8 cellular contexts compared by ENCODE assay signal in genomic region chr16:49857423-49858181, GRCh38. TPM values are rescaled to one million over a fixed set of nuclear protein-coding genes. Genes with fewer than 3 reads are reported as not detected.
DNase-seq lines count a peak whose midpoint lies in the region; ATAC-seq and TF ChIP-seq lines count a peak whose summit lies in the region.

No MANE protein-coding gene starts in this region.

- H3K4me3 Mint-ChIP-seq in stimulated activated naive CD8-positive, alpha-beta T cell treated with anti-CD3 and anti-CD28 coated beads, Interleukin-15, amount 100 ng/mL, for 72 hours, result peak overlapping the region; percentile 74 to 85

- peak overlapping the region; percentile 11; the same call in 1 of the 2 replicates for H3K27ac ChIP-seq in VCaP

- no peak overlapping the region for H3K27ac Mint-ChIP-seq in stimulated activated naive CD8-positive, alpha-beta T cell treated with anti-CD3 and anti-CD28 coated beads, Interleukin-15, amount 100 ng/mL, for 72 hours

- peak; percentile 32 for ATAC-seq in stimulated activated naive CD8-positive, alpha-beta T cell treated with anti-CD3 and anti-CD28 coated beads, Interleukin-15, amount 100 ng/mL, for 72 hours

- H3K36me3 ChIP-seq in GM06990 (ENCODE audit: control insufficient read depth, insufficient read depth, low read length), result no peaks in the 10 kb centered on the region

- peak; percentile 64 for DNase-seq in GM06990 (ENCODE audit: extremely low read depth, insufficient read length)
- peak; percentile 55 for DNase-seq in NAMALWA (ENCODE audit: low spot score)
- peak; percentile 85 for DNase-seq in ecto neural progenitor cell (ENCODE audit: low spot score)
- peak; percentile 44 to 69 for DNase-seq in lung microvascular endothelial cell (ENCODE audit: low read depth in 2 of 2)
- peak; percentile 54 to 59 for DNase-seq in stimulated activated naive CD8-positive, alpha-beta T cell treated with anti-CD3 and anti-CD28 coated beads, Interleukin-15, amount 100 ng/mL, for 72 hours
- no peak for DNase-seq in pons (ENCODE audit: low spot score)
- DNase-seq in cortex of kidney (lab: John Stamatoyannopoulos, UW), result no peak

- peaks cover 9% of the 10 kb centered on the region for H3K27me3 ChIP-seq in GM06990 (replicated peaks; ENCODE audit: control insufficient read depth, insufficient read depth, low read length)

- H3K9me3 Mint-ChIP-seq in stimulated activated naive CD8-positive, alpha-beta T cell treated with anti-CD3 and anti-CD28 coated beads, Interleukin-15, amount 100 ng/mL, for 72 hours, result no peaks in the 10 kb centered on the region

- peaks cover 26% of the 10 kb centered on the region for H3K4me1 Mint-ChIP-seq in stimulated activated naive CD8-positive, alpha-beta T cell treated with anti-CD3 and anti-CD28 coated beads, Interleukin-15, amount 100 ng/mL, for 72 hours

- TF ChIP-seq CTCF in GM06990 (IDR thresholded peaks at IDR 0.05; ENCODE audit: insufficient read depth, low read length, poor library complexity, severe bottlenecking), result peak; percentile 93
- peak; percentile 81 for TF ChIP-seq CTCF in VCaP (conservative IDR thresholded peaks at IDR 0.05)

- peak overlapping the region; percentile 40 for H3K4me3 ChIP-seq in GM06990 (replicated peaks; ENCODE audit: low read depth, low read length)

- H3K27me3 Mint-ChIP-seq in stimulated activated naive CD8-positive, alpha-beta T cell treated with anti-CD3 and anti-CD28 coated beads, Interleukin-15, amount 100 ng/mL, for 72 hours, result peaks cover 85% of the 10 kb centered on the region

RNA-seq across cellular contexts. Expression of gene ZNF423, which starts 1.7 kb away (rescaled TPM):
- 3.5 and 6.5 TPM in 2 replicates for total RNA-seq in lung microvascular endothelial cell

Comparison
In these comparisons a context has a peak if more than half of its experiments do, and no peak if none do; other contexts are left out.
1. DNase-seq: peak in GM06990 (single experiment), NAMALWA (single experiment), ecto neural progenitor cell (single experiment), lung microvascular endothelial cell (2 of 2) and stimulated activated naive CD8-positive, alpha-beta T cell treated with anti-CD3 and anti-CD28 coated beads, Interleukin-15, amount 100 ng/mL, for 72 hours (2 of 2); none in pons (single experiment) and cortex of kidney (single experiment).